ENCODE assay signal across 8 cellular contexts in the genomic region with DNA sequence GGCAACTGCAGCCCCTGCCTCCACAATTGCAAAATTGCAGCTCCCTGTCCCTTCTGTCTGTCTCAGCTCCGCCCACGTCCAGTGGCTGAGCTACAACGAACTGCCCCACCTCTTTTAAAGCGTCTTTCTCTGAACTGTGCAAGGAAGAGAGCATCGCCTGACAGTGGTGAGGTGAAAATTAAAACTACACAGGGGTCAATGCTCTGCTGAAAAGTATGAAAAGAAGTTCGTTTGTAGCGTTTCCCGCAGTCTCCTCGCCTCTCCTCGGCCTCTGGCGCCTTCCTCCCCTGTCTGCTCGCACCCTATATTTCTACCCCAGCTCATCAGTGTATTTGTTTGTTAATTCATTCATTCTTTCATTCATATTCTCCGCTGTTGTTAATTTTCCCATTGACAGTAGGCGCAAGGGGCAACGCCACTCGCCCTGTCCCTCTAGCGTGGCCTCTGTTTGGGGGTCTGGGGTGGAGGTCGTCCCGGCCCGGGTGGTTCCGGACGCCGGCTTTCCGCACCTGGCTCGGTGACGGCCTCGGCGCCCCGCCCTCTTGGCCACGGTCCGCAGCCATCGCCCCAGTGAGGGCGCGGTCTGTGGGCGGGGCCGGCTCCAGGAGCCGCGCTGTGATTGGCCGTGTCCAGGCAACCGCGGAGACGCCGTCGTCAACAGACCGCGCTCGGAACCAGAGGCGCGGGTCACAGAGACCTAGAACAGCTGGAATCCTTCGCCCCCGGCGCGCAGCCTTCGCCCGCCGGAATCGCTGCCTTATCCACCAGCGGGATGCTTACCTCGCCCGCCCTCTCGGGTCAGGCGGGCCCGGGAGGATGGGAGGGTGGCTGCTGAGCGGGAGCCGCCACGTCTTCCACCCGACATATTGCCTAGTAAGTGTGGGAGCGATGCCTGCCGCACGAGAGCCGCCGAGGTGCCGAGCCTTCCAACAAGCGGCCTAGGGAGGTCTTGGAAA. TPM values are rescaled to one million over a fixed set of nuclear protein-coding genes. Genes with fewer than 3 reads are reported as not detected.
DNase-seq lines count a peak whose midpoint lies in the region; ATAC-seq and TF ChIP-seq lines count a peak whose summit lies in the region.

A gene with protein sequence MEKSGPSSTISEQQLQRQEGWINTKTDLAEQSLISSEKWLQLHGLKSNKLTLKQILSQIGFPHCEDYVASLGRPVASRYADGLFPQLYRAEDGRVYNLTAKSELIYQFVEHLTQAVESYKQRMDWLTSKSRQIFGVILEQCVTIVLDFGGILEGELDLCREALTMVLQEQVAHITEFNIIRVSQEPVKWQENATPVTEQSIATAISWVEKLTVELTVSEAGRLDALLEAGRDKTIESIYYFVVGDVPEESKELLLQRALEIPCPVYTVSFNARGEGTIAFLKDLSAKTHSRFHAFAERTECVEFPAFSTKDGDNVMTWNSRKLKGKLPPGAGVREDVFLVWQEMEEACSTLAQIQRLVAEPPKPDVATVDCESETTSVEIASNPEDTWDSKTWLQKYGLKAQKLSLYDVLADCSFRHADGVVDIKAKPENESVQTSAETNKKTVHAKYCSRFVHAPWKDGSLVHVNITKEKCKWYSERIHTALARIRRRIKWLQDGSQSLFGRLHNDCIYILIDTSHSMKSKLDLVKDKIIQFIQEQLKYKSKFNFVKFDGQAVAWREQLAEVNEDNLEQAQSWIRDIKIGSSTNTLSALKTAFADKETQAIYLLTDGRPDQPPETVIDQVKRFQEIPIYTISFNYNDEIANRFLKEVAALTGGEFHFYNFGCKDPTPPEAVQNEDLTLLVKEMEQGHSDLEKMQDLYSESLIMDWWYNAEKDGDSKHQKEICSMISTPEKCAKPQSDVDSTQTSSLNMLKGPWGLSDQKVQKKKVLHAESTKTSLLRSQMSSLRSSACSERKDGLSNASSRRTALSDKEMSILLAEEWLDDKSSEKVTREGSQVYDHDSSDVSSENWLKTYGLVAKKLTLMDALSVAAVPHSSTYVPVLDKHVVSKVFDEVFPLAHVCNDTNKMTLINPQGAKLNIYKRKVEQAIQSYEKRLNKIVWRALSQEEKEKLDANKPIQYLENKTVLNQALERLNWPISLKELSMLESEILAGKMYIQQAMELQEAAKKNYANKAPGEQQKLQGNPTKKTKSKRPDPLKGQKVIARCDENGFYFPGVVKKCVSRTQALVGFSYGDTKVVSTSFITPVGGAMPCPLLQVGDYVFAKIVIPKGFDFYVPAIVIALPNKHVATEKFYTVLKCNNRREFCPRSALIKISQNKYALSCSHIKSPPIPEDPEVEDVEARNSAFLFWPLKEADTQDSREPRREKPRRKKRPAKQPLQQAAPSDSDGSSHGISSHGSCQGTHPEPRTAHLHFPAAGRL (N-terminal part only) (plus strand): TSS at position 677 of the 956 bp plus-strand sequence. CDS start 5,926 bp downstream, outside the sequence.

- no peak for TF ChIP-seq CTCF in fibroblast of lung (conservative IDR thresholded peaks at IDR 0.05 in 1 of 2, IDR thresholded peaks at IDR 0.05 in 1 of 2; ENCODE audit: low read depth in 1 of 2, low read length in 2 of 2)
- no peak for TF ChIP-seq CTCF in tibial nerve (IDR thresholded peaks at IDR 0.05)

- H3K4me3 ChIP-seq in fibroblast of lung (replicated peaks in 1 of 4; ENCODE audit: control extremely low read depth in 1 of 4, insufficient read depth in 1 of 4, low read depth in 3 of 4, low read length in 4 of 4) (peak within 1 kb of the TSS; percentile 43 to 61 (median 56)), tibial nerve (peak within 1 kb of the TSS; percentile 25 to 52 (median 36))
- H3K4me3 ChIP-seq in naive thymus-derived CD4-positive, alpha-beta T cell (ENCODE audit: low read length): peak within 1 kb of the TSS; percentile 26

- H3K4me2 ChIP-seq in fibroblast of lung (ENCODE audit: extremely low read depth, insufficient read depth, low read length): peak within 1 kb of the TSS; percentile 95

- H2AFZ ChIP-seq in fibroblast of lung (ENCODE audit: low read length): peak within 1 kb of the TSS; percentile 54

- POLR2A ChIA-PET in activated CD8-positive, alpha-beta T cell treated with anti-CD3 and anti-CD28 coated beads, Interleukin-2, amount 10 ng/mL, durations not matched to agents 7 days and 5 days (lab: Charles Lee): no interaction called here
- POLR2A ChIA-PET in naive thymus-derived CD4-positive, alpha-beta T cell (lab: Charles Lee): no interaction called here

- H3K4me3 Mint-ChIP-seq in activated CD8-positive, alpha-beta T cell treated with anti-CD3 and anti-CD28 coated beads, Interleukin-2, amount 10 ng/mL, durations not matched to agents 7 days and 5 days: peak within 1 kb of the TSS; percentile 75
- H3K4me3 Mint-ChIP-seq in naive thymus-derived CD4-positive, alpha-beta T cell: peak within 1 kb of the TSS; percentile 32 to 83 (median 66)

- CTCF ChIA-PET in activated CD8-positive, alpha-beta T cell treated with anti-CD3 and anti-CD28 coated beads, Interleukin-2, amount 10 ng/mL, durations not matched to agents 7 days and 5 days (lab: Charles Lee): no interaction called here
- CTCF ChIA-PET in naive thymus-derived CD4-positive, alpha-beta T cell (lab: Charles Lee): no interaction called here

- H3K79me2 ChIP-seq in fibroblast of lung (ENCODE audit: control insufficient read depth, insufficient read depth, low read length): no peaks in the 10 kb centered on the region

- H3K27me3 ChIP-seq in fibroblast of lung (ENCODE audit: control insufficient read depth, insufficient read depth, low read length) (peaks cover 12% of the 10 kb centered on the region), tibial nerve (peaks cover 0 to 35% of the 10 kb centered on the region in 2 donors)
- peaks cover 3% of the 10 kb centered on the region in 2 donors for H3K27me3 ChIP-seq in naive thymus-derived CD4-positive, alpha-beta T cell (ENCODE audit: control insufficient read depth in 2 of 2, insufficient read depth in 2 of 2, low read length in 2 of 2)

- H3K27ac Mint-ChIP-seq in activated CD8-positive, alpha-beta T cell treated with anti-CD3 and anti-CD28 coated beads, Interleukin-2, amount 10 ng/mL, durations not matched to agents 7 days and 5 days: no peak within 1 kb of the TSS
- peak within 1 kb of the TSS in 1 of 9 donors; percentile 67 for H3K27ac Mint-ChIP-seq in naive thymus-derived CD4-positive, alpha-beta T cell

- no peaks in the 10 kb centered on the region for H3K36me3 Mint-ChIP-seq in activated CD8-positive, alpha-beta T cell treated with anti-CD3 and anti-CD28 coated beads, Interleukin-2, amount 10 ng/mL, durations not matched to agents 7 days and 5 days (ENCODE audit: low read depth)
- H3K36me3 Mint-ChIP-seq in naive thymus-derived CD4-positive, alpha-beta T cell: peaks cover 0 to 3% (median 0%) of the 10 kb centered on the region in 5 donors

- peak within 1 kb of the TSS; percentile 51 for H3K9ac ChIP-seq in fibroblast of lung (ENCODE audit: insufficient read depth, low read length)

- intact Hi-C loops in naive thymus-derived CD4-positive, alpha-beta T cell (cut with micrococcal nuclease): loop anchor here in 1 of 2 donors (2.0 kb wide), 1 partner anchor 90 kb away; no protein-coding TSS in a partner anchor

- no peaks in the 10 kb centered on the region for H4K20me1 ChIP-seq in fibroblast of lung (ENCODE audit: control insufficient read depth, extremely low read depth, insufficient read depth, low read length)

- no peaks in the 10 kb centered on the region for H3K36me3 ChIP-seq in fibroblast of lung (ENCODE audit: control insufficient read depth, insufficient read depth, low read length)
- no peaks in the 10 kb centered on the region for H3K36me3 ChIP-seq in naive thymus-derived CD4-positive, alpha-beta T cell (ENCODE audit: control insufficient read depth in 2 of 3, insufficient read depth in 3 of 3, low read length in 3 of 3)
- no peaks in the 10 kb centered on the region for H3K36me3 ChIP-seq in tibial nerve

- H3K9me3 Mint-ChIP-seq in activated CD8-positive, alpha-beta T cell treated with anti-CD3 and anti-CD28 coated beads, Interleukin-2, amount 10 ng/mL, durations not matched to agents 7 days and 5 days (ENCODE audit: insufficient read depth): no peaks in the 10 kb centered on the region
- H3K9me3 Mint-ChIP-seq in naive thymus-derived CD4-positive, alpha-beta T cell: peaks cover 0 to 2% (median 0%) of the 10 kb centered on the region in 11 donors

- ATAC-seq in HG02623 (IDR thresholded peaks at IDR 0.05; ENCODE audit: unreplicated experiment): peak; percentile 79
- ATAC-seq in activated CD8-positive, alpha-beta T cell treated with anti-CD3 and anti-CD28 coated beads, Interleukin-2, amount 10 ng/mL, durations not matched to agents 7 days and 5 days: peak; percentile 92
- ATAC-seq in naive thymus-derived CD4-positive, alpha-beta T cell: peak; percentile 74

- TF ChIP-seq EP300 in tibial nerve (IDR thresholded peaks at IDR 0.05): no peak

- no peak for TF ChIP-seq POLR2A in tibial nerve (IDR thresholded peaks at IDR 0.05)

- H3K4me1 ChIP-seq in fibroblast of lung (ENCODE audit: control insufficient read depth, extremely low read depth, insufficient read depth, low read length): peaks cover 2% of the 10 kb centered on the region
- H3K4me1 ChIP-seq in naive thymus-derived CD4-positive, alpha-beta T cell (ENCODE audit: control insufficient read depth in 2 of 2, insufficient read depth in 2 of 2, low read length in 2 of 2): peaks cover 0 to 8% of the 10 kb centered on the region in 2 donors
- H3K4me1 ChIP-seq in tibial nerve: peaks cover 0 to 21% (median 13%) of the 10 kb centered on the region in 4 donors

- H3K27ac ChIP-seq in fibroblast of lung (ENCODE audit: insufficient read depth, low read length) (no peak within 1 kb of the TSS), tibial nerve (peak within 1 kb of the TSS in 1 of 4 donors; percentile 51)
- no peak within 1 kb of the TSS for H3K27ac ChIP-seq in naive thymus-derived CD4-positive, alpha-beta T cell (ENCODE audit: low read depth, low read length)

- DNase-seq in NCI-H82 (lab: John Stamatoyannopoulos, UW) (peak; percentile 55), NCI-H82 treated with DMSO at 0.1 percent for 48 hours (lab: John Stamatoyannopoulos, UW; ENCODE audit: unreplicated experiment) (no peak), NCI-H146 (lab: John Stamatoyannopoulos, UW) (peak; percentile 74), fibroblast of lung (ENCODE audit: low read depth in 2 of 2) (peak; percentile 25 to 36), tibial nerve (ENCODE audit: low spot score in 2 of 2) (no peak)
- DNase-seq in activated CD8-positive, alpha-beta T cell treated with anti-CD3 and anti-CD28 coated beads, Interleukin-2, amount 10 ng/mL, durations not matched to agents 7 days and 5 days: peak; percentile 66
- DNase-seq in naive thymus-derived CD4-positive, alpha-beta T cell: peak in 1 of 9 donors; percentile 75

- H3K27me3 Mint-ChIP-seq in activated CD8-positive, alpha-beta T cell treated with anti-CD3 and anti-CD28 coated beads, Interleukin-2, amount 10 ng/mL, durations not matched to agents 7 days and 5 days (ENCODE audit: low read depth): peaks cover 34% of the 10 kb centered on the region
- peaks cover 33 to 58% (median 56%) of the 10 kb centered on the region in 5 donors for H3K27me3 Mint-ChIP-seq in naive thymus-derived CD4-positive, alpha-beta T cell

- 5 to 6% methylated on average over 54 to 59 of the region's 74 CpGs for WGBS in tibial nerve, 2 donors

- H3K9me3 ChIP-seq in fibroblast of lung (ENCODE audit: control insufficient read depth, insufficient read depth, low read depth, low read length) (no peaks in the 10 kb centered on the region), tibial nerve (no peaks in the 10 kb centered on the region)
- no peaks in the 10 kb centered on the region for H3K9me3 ChIP-seq in naive thymus-derived CD4-positive, alpha-beta T cell (ENCODE audit: control insufficient read depth in 2 of 3, low read length in 3 of 3)

- peaks cover 38% of the 10 kb centered on the region for H3K4me1 Mint-ChIP-seq in activated CD8-positive, alpha-beta T cell treated with anti-CD3 and anti-CD28 coated beads, Interleukin-2, amount 10 ng/mL, durations not matched to agents 7 days and 5 days (ENCODE audit: low read depth)
- H3K4me1 Mint-ChIP-seq in naive thymus-derived CD4-positive, alpha-beta T cell: peaks cover 15 to 29% (median 20%) of the 10 kb centered on the region in 7 donors

RNA-seq across cellular contexts. Expression of the gene that starts here (rescaled TPM):
- total RNA-seq in activated CD8-positive, alpha-beta T cell treated with anti-CD3 and anti-CD28 coated beads, Interleukin-2, amount 10 ng/mL, durations not matched to agents 7 days and 5 days: not detected
- total RNA-seq in fibroblast of lung (0.17 and 0.26 TPM in 2 replicates), tibial nerve (1 to 10 TPM in 2 of 4 donors, under 1 TPM in 1, not detected in 1; 0.30 to 6.1 (median 2.5) TPM)
- not detected in 2 replicates for polyA plus RNA-seq in fibroblast of lung
- polyA plus RNA-seq in fibroblast of lung (2012): not detected in 2 replicates
- not detected in 2 replicates for polyA minus RNA-seq in fibroblast of lung (ENCODE audit: low replicate concordance)
- total RNA-seq in naive thymus-derived CD4-positive, alpha-beta T cell: not detected
- polyA plus RNA-seq in naive thymus-derived CD4-positive, alpha-beta T cell: not detected

Comparison
In these comparisons a context has a peak if more than half of its experiments do, and no peak if none do; other contexts are left out.
1. DNase-seq: peak in NCI-H82 (single experiment) and NCI-H146 (single experiment); none in NCI-H82 treated with DMSO at 0.1 percent for 48 hours (single experiment) and tibial nerve (0 of 2).
2. Peak in DNase-seq and ATAC-seq in activated CD8-positive, alpha-beta T cell treated with anti-CD3 and anti-CD28 coated beads, Interleukin-2, amount 10 ng/mL, durations not matched to agents 7 days and 5 days; RNA of the gene not detected or under 1 TPM.
3. Peak in DNase-seq, H3K4me3 ChIP-seq, H3K9ac ChIP-seq and H3K4me2 ChIP-seq in fibroblast of lung; RNA of the gene not detected or under 1 TPM.
4. Peak in ATAC-seq and H3K4me3 ChIP-seq in naive thymus-derived CD4-positive, alpha-beta T cell; RNA of the gene not detected or under 1 TPM.
5. Peak in every context shown above with its lines, with median percentiles within 50 percentile points of each other: ATAC-seq and H3K4me3 ChIP-seq.